In the genomic region with DNA sequence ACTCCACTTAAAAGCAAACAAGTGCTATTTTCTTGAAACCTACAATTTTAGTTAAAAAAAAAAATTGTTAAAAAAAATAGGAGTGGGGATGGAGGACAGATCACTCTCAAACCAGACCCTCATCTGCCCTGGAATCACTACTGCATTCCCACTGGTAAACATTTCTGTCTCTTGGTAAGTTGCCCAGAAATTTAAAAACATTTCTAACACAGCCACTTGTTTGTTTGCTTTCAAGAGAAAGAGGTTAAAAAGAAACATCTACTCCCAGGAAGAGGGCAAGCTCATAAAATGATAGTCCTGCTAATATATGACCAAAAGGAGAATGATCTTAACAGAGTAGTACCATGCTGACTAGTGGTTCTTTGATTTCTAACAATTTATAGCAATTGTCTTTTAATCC, we compare ENCODE assay signal across 23 cellular contexts.
DNase-seq lines count a peak whose midpoint lies in the region; ATAC-seq and TF ChIP-seq lines count a peak whose summit lies in the region.
"Had no signal": no experiment of that assay in that cellular context is flagged by ENCODE, and none has a peak within 500 bp of the region (broad histone marks: within the 10 kb centered on the region; RNA-seq: fewer than 3 reads in every experiment).

No MANE protein-coding gene starts in this region.

- H3K4me3 ChIP-seq in hepatocyte, result no peak overlapping the region
- no peak overlapping the region for H3K4me3 ChIP-seq in thyroid gland (replicated peaks in 1 of 3)
- H3K4me3 ChIP-seq in mucosa of descending colon, result no peak overlapping the region
- H3K4me3 ChIP-seq: adrenal gland, HAP-1 had no signal

- TF ChIP-seq CTCF in hepatocyte (IDR thresholded peaks at IDR 0.05; ENCODE audit: poor library complexity) (no peak), thyroid gland (IDR thresholded peaks at IDR 0.05) (no peak), mucosa of descending colon (IDR thresholded peaks at IDR 0.05) (no peak)

- no peak overlapping the region for H2AFZ ChIP-seq in hepatocyte

- CTCF ChIA-PET in T-cell (lab: Charles Lee), result interaction anchor here (0.8 to 1.9 kb wide), 4 partner anchors 17 to 35 kb away, joined by 3 to 10 read pairs (median 4); no protein-coding TSS in a partner anchor

- POLR2A ChIA-PET in T-cell (lab: Charles Lee), result interaction anchor here in 1 of 2 donors (0.7 kb wide), 1 partner anchor 264 kb away, joined by 3 read pairs; no protein-coding TSS in a partner anchor

- TF ChIP-seq POLR2A in thyroid gland (IDR thresholded peaks at IDR 0.05), result no peak

- intact Hi-C loops in thyroid gland (cut with DNase I) (no loop called here), mucosa of descending colon (cut with DNase I, micrococcal nuclease) (no loop called here)

- peaks cover 3% of the 10 kb centered on the region for H4K20me1 ChIP-seq in hepatocyte (ENCODE audit: insufficient read depth, poor library complexity, severe bottlenecking)

- H3K36me3 ChIP-seq in hepatocyte (replicated peaks; ENCODE audit: insufficient read depth, low read depth) (no peaks in the 10 kb centered on the region), thyroid gland (no peaks in the 10 kb centered on the region), mucosa of descending colon (ENCODE audit: low read depth) (no peaks in the 10 kb centered on the region)
- H3K36me3 ChIP-seq: adrenal gland, brain microvascular endothelial cell, HAP-1 had no signal

- ATAC-seq in T-cell (replicated peaks in 1 of 4) (no peak), mucosa of descending colon (no peak), HG02973 (IDR thresholded peaks at IDR 0.05; ENCODE audit: unreplicated experiment) (no peak)
- ATAC-seq: SK-N-SH treated with all-trans-retinoic acid at 6 μM for 48 hours; stimulated activated naive CD8-positive, alpha-beta T cell treated with anti-CD3 and anti-CD28 coated beads, Interleukin-15, amount 100 ng/mL, for 72 hours had no signal

- H3K27ac Mint-ChIP-seq in activated naive CD8-positive, alpha-beta T cell, result peak overlapping the region; percentile 70
- no peak overlapping the region for H3K27ac Mint-ChIP-seq in activated naive CD8-positive, alpha-beta T cell treated with anti-CD3 and anti-CD28 coated beads for 36 hours
- H3K27ac Mint-ChIP-seq in T-cell, result peak overlapping the region; percentile 65 to 91

- H3K9me3 ChIP-seq in hepatocyte (ENCODE audit: low read depth), result no peaks in the 10 kb centered on the region
- no peaks in the 10 kb centered on the region for H3K9me3 ChIP-seq in thyroid gland
- H3K9me3 ChIP-seq in mucosa of descending colon, result no peaks in the 10 kb centered on the region
- H3K9me3 ChIP-seq: adrenal gland, HAP-1 had no signal

- no peaks in the 10 kb centered on the region for H3K9me3 Mint-ChIP-seq in activated naive CD8-positive, alpha-beta T cell (ENCODE audit: low read depth)
- H3K9me3 Mint-ChIP-seq in activated naive CD8-positive, alpha-beta T cell treated with anti-CD3 and anti-CD28 coated beads for 36 hours, result no peaks in the 10 kb centered on the region
- no peaks in the 10 kb centered on the region for H3K9me3 Mint-ChIP-seq in T-cell
- H3K9me3 Mint-ChIP-seq: stimulated activated naive CD8-positive, alpha-beta T cell treated with anti-CD3 and anti-CD28 coated beads, Interleukin-15, amount 100 ng/mL, for 72 hours had no signal

- no peaks in the 10 kb centered on the region for H3K9me2 ChIP-seq in hepatocyte (replicated peaks; ENCODE audit: insufficient read depth)

- no peaks in the 10 kb centered on the region for H3K4me1 ChIP-seq in hepatocyte (ENCODE audit: insufficient read depth)
- H3K4me1 ChIP-seq in thyroid gland, result peaks cover 44 to 50% of the 10 kb centered on the region in 2 donors
- no peaks in the 10 kb centered on the region for H3K4me1 ChIP-seq in mucosa of descending colon (ENCODE audit: low read depth)

- H3K27me3 ChIP-seq in hepatocyte, result no peaks in the 10 kb centered on the region
- H3K27me3 ChIP-seq in thyroid gland, result no peaks in the 10 kb centered on the region
- H3K27me3 ChIP-seq: adrenal gland, brain microvascular endothelial cell had no signal

- peak overlapping the region; percentile 49 for H3K4me2 ChIP-seq in hepatocyte

- peak overlapping the region; percentile 28 for H3K27ac ChIP-seq in hepatocyte
- H3K27ac ChIP-seq in thyroid gland, result peak overlapping the region; percentile 43 to 77 (median 70)
- H3K27ac ChIP-seq: brain microvascular endothelial cell, epithelial cell of prostate had no signal

- peaks cover 26% of the 10 kb centered on the region for H3K79me2 ChIP-seq in hepatocyte

- H3K36me3 Mint-ChIP-seq in activated naive CD8-positive, alpha-beta T cell, result peaks cover 18% of the 10 kb centered on the region
- H3K36me3 Mint-ChIP-seq in activated naive CD8-positive, alpha-beta T cell treated with anti-CD3 and anti-CD28 coated beads for 36 hours, result peaks cover 44% of the 10 kb centered on the region
- peaks cover 26% of the 10 kb centered on the region for H3K36me3 Mint-ChIP-seq in T-cell

- H3K27me3 Mint-ChIP-seq in activated naive CD8-positive, alpha-beta T cell, result no peaks in the 10 kb centered on the region
- H3K27me3 Mint-ChIP-seq in activated naive CD8-positive, alpha-beta T cell treated with anti-CD3 and anti-CD28 coated beads for 36 hours, result no peaks in the 10 kb centered on the region
- no peaks in the 10 kb centered on the region for H3K27me3 Mint-ChIP-seq in T-cell
- H3K27me3 Mint-ChIP-seq: stimulated activated naive CD8-positive, alpha-beta T cell treated with anti-CD3 and anti-CD28 coated beads, Interleukin-15, amount 100 ng/mL, for 72 hours had no signal

- peak overlapping the region; percentile 30 for H3K4me3 Mint-ChIP-seq in activated naive CD8-positive, alpha-beta T cell
- H3K4me3 Mint-ChIP-seq in activated naive CD8-positive, alpha-beta T cell treated with anti-CD3 and anti-CD28 coated beads for 36 hours, result no peak overlapping the region
- no peak overlapping the region for H3K4me3 Mint-ChIP-seq in T-cell
- H3K4me3 Mint-ChIP-seq: stimulated activated naive CD8-positive, alpha-beta T cell treated with anti-CD3 and anti-CD28 coated beads, Interleukin-15, amount 100 ng/mL, for 72 hours had no signal

- H3K4me1 Mint-ChIP-seq in activated naive CD8-positive, alpha-beta T cell (ENCODE audit: low read depth), result peaks cover 81% of the 10 kb centered on the region
- H3K4me1 Mint-ChIP-seq in activated naive CD8-positive, alpha-beta T cell treated with anti-CD3 and anti-CD28 coated beads for 36 hours, result peaks cover 67% of the 10 kb centered on the region
- H3K4me1 Mint-ChIP-seq in T-cell, result peaks cover 72 to 89% (median 85%) of the 10 kb centered on the region in 3 donors

- DNase-seq in activated naive CD8-positive, alpha-beta T cell treated with anti-CD3 and anti-CD28 coated beads for 36 hours, result no peak
- DNase-seq in T-cell (no peak), hepatocyte (ENCODE audit: low spot score) (no peak), thyroid gland (no peak), mucosa of descending colon (no peak), SIG-M5 treated with dmso at 0.1 percent for 504 hours (lab: John Stamatoyannopoulos, UW; ENCODE audit: unreplicated experiment) (no peak)
- DNase-seq: activated effector memory CD4-positive, alpha-beta T cell treated with Interleukin-2 at 50 U/mL for 16 hours; activated T-cell treated with anti-CD3 and anti-CD28 coated beads for 4 hours; adrenal gland; AML-193; brain microvascular endothelial cell; DMS53; effector CD4-positive, alpha-beta T cell; GDM1; KBM-7; NCI-H1436; NCI-H2107; stimulated activated naive CD8-positive, alpha-beta T cell treated with anti-CD3 and anti-CD28 coated beads, Interleukin-15, amount 100 ng/mL, for 72 hours had no signal
